ENCODE assay signal across 12 cellular contexts in genomic region chr1:35448344-35448801, GRCh38.
DNase-seq lines count a peak whose midpoint lies in the region; ATAC-seq, FAIRE-seq and TF ChIP-seq lines count a peak whose summit lies in the region.
"Had no signal": no experiment of that assay in that cellular context is flagged by ENCODE, and none has a peak within 500 bp of the region (broad histone marks: within the 10 kb centered on the region; RNA-seq: fewer than 3 reads in every experiment).

No MANE protein-coding gene starts in this region.

- H3K4me3 ChIP-seq in astrocyte (ENCODE audit: insufficient read depth, low read depth, low read length) (peak overlapping the region; percentile 9), hepatocyte (no peak overlapping the region), thyroid gland (replicated peaks in 1 of 3) (no peak overlapping the region)

- intact Hi-C loops in thyroid gland (cut with DNase I): loop anchor here (10.0 kb wide), 1 partner anchor 326 kb away; no protein-coding TSS in a partner anchor

- no peak for TF ChIP-seq CTCF in astrocyte (IDR thresholded peaks at IDR 0.05; ENCODE audit: insufficient read depth, low read depth, low read length)
- TF ChIP-seq CTCF in hepatocyte (IDR thresholded peaks at IDR 0.05; ENCODE audit: poor library complexity): no peak
- TF ChIP-seq CTCF in thyroid gland (IDR thresholded peaks at IDR 0.05): no peak
- no peak for TF ChIP-seq CTCF in glutamatergic neuron (IDR thresholded peaks at IDR 0.05; ENCODE audit: partially characterized antibody, unreplicated experiment)

- H3K4me3 Mint-ChIP-seq in astrocyte (ENCODE audit: unreplicated experiment): no peak overlapping the region
- H3K4me3 Mint-ChIP-seq in glutamatergic neuron (ENCODE audit: unreplicated experiment): no peak overlapping the region

- WGBS in hepatocyte (ENCODE audit: low lambda C conversion rate, missing lambda C conversion rate): 66% methylated on average over 3 of the region's 3 CpGs
- 42 to 43% methylated on average over 3 of the region's 3 CpGs for WGBS in thyroid gland, 2 donors

- no peaks in the 10 kb centered on the region for H3K9me2 ChIP-seq in hepatocyte (replicated peaks; ENCODE audit: insufficient read depth)

- H3K9me3 ChIP-seq in astrocyte (ENCODE audit: insufficient read depth, low read depth, low read length): no peaks in the 10 kb centered on the region
- no peaks in the 10 kb centered on the region for H3K9me3 ChIP-seq in hepatocyte (ENCODE audit: low read depth)
- no peaks in the 10 kb centered on the region for H3K9me3 ChIP-seq in thyroid gland

- no peak for FAIRE-seq in astrocyte (lab: Jason Lieb, UNC)
- FAIRE-seq: A204.1 had no signal

- H4K20me1 ChIP-seq in astrocyte (ENCODE audit: insufficient read depth, low read length): no peaks in the 10 kb centered on the region
- H4K20me1 ChIP-seq in hepatocyte (ENCODE audit: insufficient read depth, poor library complexity, severe bottlenecking): no peaks in the 10 kb centered on the region

- no peaks in the 10 kb centered on the region for H3K9me3 Mint-ChIP-seq in astrocyte (ENCODE audit: unreplicated experiment)
- H3K9me3 Mint-ChIP-seq in glutamatergic neuron (ENCODE audit: unreplicated experiment): peaks cover 1% of the 10 kb centered on the region
- no peaks in the 10 kb centered on the region for H3K9me3 Mint-ChIP-seq in activated naive CD4-positive, alpha-beta T cell treated with anti-CD3 and anti-CD28 coated beads, Interleukin-2, amount 50 U/mL, for 72 hours

- peak overlapping the region; percentile 81 for H3K9ac ChIP-seq in astrocyte (ENCODE audit: low read length)

- H3K4me1 ChIP-seq in astrocyte (ENCODE audit: insufficient read depth, low read length): peaks cover 23% of the 10 kb centered on the region
- H3K4me1 ChIP-seq in hepatocyte (ENCODE audit: insufficient read depth): peaks cover 23% of the 10 kb centered on the region
- H3K4me1 ChIP-seq in thyroid gland: peaks cover 20 to 41% of the 10 kb centered on the region in 2 donors

- H3K36me3 ChIP-seq in astrocyte (ENCODE audit: insufficient read depth, low read length): peaks cover 7% of the 10 kb centered on the region
- H3K36me3 ChIP-seq in hepatocyte (replicated peaks; ENCODE audit: insufficient read depth, low read depth): no peaks in the 10 kb centered on the region
- peaks cover 5 to 16% of the 10 kb centered on the region in 2 donors for H3K36me3 ChIP-seq in thyroid gland

- H3K79me2 ChIP-seq in astrocyte (ENCODE audit: insufficient read depth, low read length) (no peaks in the 10 kb centered on the region), hepatocyte (no peaks in the 10 kb centered on the region)

- H3K4me2 ChIP-seq in astrocyte (ENCODE audit: low read length) (peak overlapping the region; percentile 76), hepatocyte (no peak overlapping the region)

- H3K4me1 Mint-ChIP-seq in astrocyte (ENCODE audit: low read depth, unreplicated experiment) (peaks cover 18% of the 10 kb centered on the region), glutamatergic neuron (ENCODE audit: low read depth, unreplicated experiment) (peaks cover 3% of the 10 kb centered on the region)

- H3K27ac Mint-ChIP-seq in astrocyte (ENCODE audit: unreplicated experiment) (peak overlapping the region; percentile 93), glutamatergic neuron (ENCODE audit: unreplicated experiment) (no peak overlapping the region)
- H3K27ac Mint-ChIP-seq in activated naive CD4-positive, alpha-beta T cell treated with anti-CD3 and anti-CD28 coated beads, Interleukin-2, amount 50 U/mL, for 72 hours: no peak overlapping the region

- H3K36me3 Mint-ChIP-seq in astrocyte (ENCODE audit: low read depth, unreplicated experiment): peaks cover 13% of the 10 kb centered on the region
- no peaks in the 10 kb centered on the region for H3K36me3 Mint-ChIP-seq in glutamatergic neuron (ENCODE audit: unreplicated experiment)
- no peaks in the 10 kb centered on the region for H3K36me3 Mint-ChIP-seq in activated naive CD4-positive, alpha-beta T cell treated with anti-CD3 and anti-CD28 coated beads, Interleukin-2, amount 50 U/mL, for 72 hours

- H3K27me3 Mint-ChIP-seq in astrocyte (ENCODE audit: low read depth, unreplicated experiment): no peaks in the 10 kb centered on the region
- H3K27me3 Mint-ChIP-seq in glutamatergic neuron (ENCODE audit: unreplicated experiment): peaks cover 4% of the 10 kb centered on the region

- no peak for ATAC-seq in HG03175 (IDR thresholded peaks at IDR 0.05; ENCODE audit: unreplicated experiment)
- ATAC-seq in activated naive CD4-positive, alpha-beta T cell treated with anti-CD3 and anti-CD28 coated beads, Interleukin-2, amount 50 U/mL, for 72 hours: no peak

- peak overlapping the region; percentile 94 for H3K27ac ChIP-seq in astrocyte (ENCODE audit: low read depth, low read length)
- peak overlapping the region; percentile 63 for H3K27ac ChIP-seq in hepatocyte
- peak overlapping the region in 2 of 3 donors; percentile 29 to 40 for H3K27ac ChIP-seq in thyroid gland

- H2AFZ ChIP-seq in astrocyte (ENCODE audit: low read depth, low read length) (no peak overlapping the region), hepatocyte (no peak overlapping the region)

- TF ChIP-seq POLR2A in thyroid gland (IDR thresholded peaks at IDR 0.05): no peak

- peak; percentile 46 for DNase-seq in NOMO-1 treated with DMSO at 0.1 percent for 48 hours (lab: John Stamatoyannopoulos, UW; ENCODE audit: unreplicated experiment)
- no peak for DNase-seq in NOMO-1 treated with dmso at 0.1 percent for 144 hours (lab: John Stamatoyannopoulos, UW; ENCODE audit: unreplicated experiment)
- peak; percentile 92 for DNase-seq in astrocyte (ENCODE audit: low read depth)
- peak; percentile 66 for DNase-seq in hepatocyte (ENCODE audit: low spot score)
- DNase-seq in thyroid gland: peak; percentile 61
- no peak for DNase-seq in glutamatergic neuron
- DNase-seq in activated naive CD4-positive, alpha-beta T cell treated with anti-CD3 and anti-CD28 coated beads, Interleukin-2, amount 50 U/mL, for 72 hours (ENCODE audit: low spot score in 2 of 2): no peak
- DNase-seq: activated T-cell treated with anti-CD3 and anti-CD28 coated beads, Interleukin-2, amount 50 U/mL, for 1 hour; NCI-H526 treated with DMSO at 0.1 percent for 48 hours; stimulated activated CD4-positive, alpha-beta T cell treated with anti-CD3 and anti-CD28 coated beads, Interleukin-2, amount 100 ng/mL, for 48 hours had no signal

- H3K27me3 ChIP-seq in astrocyte (ENCODE audit: insufficient read depth, low read length) (no peaks in the 10 kb centered on the region), hepatocyte (no peaks in the 10 kb centered on the region), thyroid gland (no peaks in the 10 kb centered on the region)

Comparison
In these comparisons a context has a peak if more than half of its experiments do, and no peak if none do; other contexts are left out.
1. DNase-seq: peak in NOMO-1 treated with DMSO at 0.1 percent for 48 hours (single experiment), astrocyte (single experiment), hepatocyte (single experiment) and thyroid gland (2 of 2); none in NOMO-1 treated with dmso at 0.1 percent for 144 hours (single experiment), glutamatergic neuron (single experiment) and activated naive CD4-positive, alpha-beta T cell treated with anti-CD3 and anti-CD28 coated beads, Interleukin-2, amount 50 U/mL, for 72 hours (0 of 2).
2. H3K27ac ChIP-seq: peak in every context shown above with its lines; median percentile 94 in astrocyte; 63 in hepatocyte; 34 in thyroid gland.